Comparison of ENCODE assay signal across 19 cellular contexts in genomic region chr12:27631813-27632491, GRCh38.
"Had no signal": no experiment of that assay in that cellular context is flagged by ENCODE, and none has a peak within 500 bp of the region (broad histone marks: within the 10 kb centered on the region; RNA-seq: fewer than 3 reads in every experiment).

No MANE protein-coding gene starts in this region.

- H3K9me3 ChIP-seq: breast epithelium, ovary, right lobe of liver, tibial nerve had no signal

- H3K9me3 Mint-ChIP-seq: activated naive CD4-positive, alpha-beta T cell treated with anti-CD3 and anti-CD28 coated beads, Interleukin-2, amount 50 U/mL, for 24 hours; natural killer cell treated with Interleukin-12 subunit alpha and Interleukin-12 subunit beta and Interleukin-15 and Interleukin-18, amount 100 ng/mL, for 72 hours; stimulated activated effector memory CD8-positive, alpha-beta T cell treated with anti-CD3 and anti-CD28 coated beads, Interleukin-12 subunit alpha, Interleukin-12 subunit beta, amount 100 ng/mL, for 72 hours; stimulated activated naive CD8-positive, alpha-beta T cell treated with anti-CD3 and anti-CD28 coated beads, Interleukin-15, amount 100 ng/mL, for 72 hours; WTC11 had no signal

- H3K4me3 ChIP-seq: breast epithelium, ovary, right lobe of liver, skin epidermis, tibial nerve had no signal

- H3K36me3 Mint-ChIP-seq: natural killer cell treated with Interleukin-12 subunit alpha and Interleukin-12 subunit beta and Interleukin-15 and Interleukin-18, amount 100 ng/mL, for 72 hours; stimulated activated effector memory CD8-positive, alpha-beta T cell treated with anti-CD3 and anti-CD28 coated beads, Interleukin-12 subunit alpha, Interleukin-12 subunit beta, amount 100 ng/mL, for 72 hours; WTC11 had no signal

- DNase-seq: activated gamma-delta T cell treated with Interleukin-2 at 50 U/mL for 16 hours; activated T-cell treated with anti-CD3 and anti-CD28 coated beads, Interleukin-2, amount 50 U/mL, for 1 hour; aorta; cerebellar nuclear complex; cortex of kidney; erythroblast; foreskin fibroblast; ovary; right lobe of liver; stimulated activated CD4-positive, alpha-beta T cell treated with anti-CD3 and anti-CD28 coated beads, Interleukin-2, amount 100 ng/mL, for 24 hours; stimulated activated naive CD8-positive, alpha-beta T cell treated with anti-CD3 and anti-CD28 coated beads, Interleukin-15, amount 100 ng/mL, for 72 hours; T-helper 9 cell had no signal

- H3K4me1 Mint-ChIP-seq: WTC11 had no signal

- H3K27ac Mint-ChIP-seq: activated naive CD4-positive, alpha-beta T cell treated with anti-CD3 and anti-CD28 coated beads, Interleukin-2, amount 50 U/mL, for 24 hours; natural killer cell treated with Interleukin-12 subunit alpha and Interleukin-12 subunit beta and Interleukin-15 and Interleukin-18, amount 100 ng/mL, for 72 hours; stimulated activated effector memory CD8-positive, alpha-beta T cell treated with anti-CD3 and anti-CD28 coated beads, Interleukin-12 subunit alpha, Interleukin-12 subunit beta, amount 100 ng/mL, for 72 hours; stimulated activated naive CD8-positive, alpha-beta T cell treated with anti-CD3 and anti-CD28 coated beads, Interleukin-15, amount 100 ng/mL, for 72 hours; WTC11 had no signal

- H3K27ac ChIP-seq: breast epithelium, ovary, right lobe of liver, skin epidermis, tibial nerve had no signal

- ATAC-seq: natural killer cell treated with Interleukin-12 subunit alpha and Interleukin-12 subunit beta and Interleukin-15 and Interleukin-18, amount 100 ng/mL, for 72 hours; stimulated activated effector memory CD8-positive, alpha-beta T cell treated with anti-CD3 and anti-CD28 coated beads, Interleukin-12 subunit alpha, Interleukin-12 subunit beta, amount 100 ng/mL, for 72 hours; stimulated activated naive CD8-positive, alpha-beta T cell treated with anti-CD3 and anti-CD28 coated beads, Interleukin-15, amount 100 ng/mL, for 72 hours; WTC11 had no signal

- H3K27me3 ChIP-seq: breast epithelium, ovary, right lobe of liver, tibial nerve had no signal

- H3K4me3 Mint-ChIP-seq: activated naive CD4-positive, alpha-beta T cell treated with anti-CD3 and anti-CD28 coated beads, Interleukin-2, amount 50 U/mL, for 24 hours; natural killer cell treated with Interleukin-12 subunit alpha and Interleukin-12 subunit beta and Interleukin-15 and Interleukin-18, amount 100 ng/mL, for 72 hours; stimulated activated effector memory CD8-positive, alpha-beta T cell treated with anti-CD3 and anti-CD28 coated beads, Interleukin-12 subunit alpha, Interleukin-12 subunit beta, amount 100 ng/mL, for 72 hours; stimulated activated naive CD8-positive, alpha-beta T cell treated with anti-CD3 and anti-CD28 coated beads, Interleukin-15, amount 100 ng/mL, for 72 hours; WTC11 had no signal

- H3K4me1 ChIP-seq: breast epithelium had no signal

- H3K36me3 ChIP-seq: breast epithelium, ovary, right lobe of liver had no signal

- H3K27me3 Mint-ChIP-seq: activated naive CD4-positive, alpha-beta T cell treated with anti-CD3 and anti-CD28 coated beads, Interleukin-2, amount 50 U/mL, for 24 hours; stimulated activated naive CD8-positive, alpha-beta T cell treated with anti-CD3 and anti-CD28 coated beads, Interleukin-15, amount 100 ng/mL, for 72 hours had no signal
